ENCODE assay signal across 1 cellular context in genomic region chr17:7842380-7842949, GRCh38.
TF ChIP-seq lines count a peak whose summit lies in the region.

No MANE protein-coding gene starts in this region.

TF ChIP-seq in SK-N-SH, 30 proteins besides CTCF, POLR2A, EP300 and RAD21 (continued from another document):
- TF ChIP-seq, protein P1, sequence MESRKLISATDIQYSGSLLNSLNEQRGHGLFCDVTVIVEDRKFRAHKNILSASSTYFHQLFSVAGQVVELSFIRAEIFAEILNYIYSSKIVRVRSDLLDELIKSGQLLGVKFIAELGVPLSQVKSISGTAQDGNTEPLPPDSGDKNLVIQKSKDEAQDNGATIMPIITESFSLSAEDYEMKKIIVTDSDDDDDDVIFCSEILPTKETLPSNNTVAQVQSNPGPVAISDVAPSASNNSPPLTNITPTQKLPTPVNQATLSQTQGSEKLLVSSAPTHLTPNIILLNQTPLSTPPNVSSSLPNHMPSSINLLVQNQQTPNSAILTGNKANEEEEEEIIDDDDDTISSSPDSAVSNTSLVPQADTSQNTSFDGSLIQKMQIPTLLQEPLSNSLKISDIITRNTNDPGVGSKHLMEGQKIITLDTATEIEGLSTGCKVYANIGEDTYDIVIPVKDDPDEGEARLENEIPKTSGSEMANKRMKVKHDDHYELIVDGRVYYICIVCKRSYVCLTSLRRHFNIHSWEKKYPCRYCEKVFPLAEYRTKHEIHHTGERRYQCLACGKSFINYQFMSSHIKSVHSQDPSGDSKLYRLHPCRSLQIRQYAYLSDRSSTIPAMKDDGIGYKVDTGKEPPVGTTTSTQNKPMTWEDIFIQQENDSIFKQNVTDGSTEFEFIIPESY (IDR thresholded peaks at IDR 0.05; ENCODE audit: borderline replicate concordance, low read depth), result no peak
- TF ChIP-seq FOXM1 (IDR thresholded peaks at IDR 0.05; ENCODE audit: low read depth) (no peak), RCOR1 (IDR thresholded peaks at IDR 0.05; ENCODE audit: low read length) (no peak), RXRA (IDR thresholded peaks at IDR 0.05; ENCODE audit: borderline replicate concordance, low read depth) (peak; percentile 62; the same call in 1 of the 2 replicates), TAF1 (IDR thresholded peaks at IDR 0.05; ENCODE audit: borderline replicate concordance, low read depth, low read length) (no peak), GABPA (IDR thresholded peaks at IDR 0.05; ENCODE audit: low read depth) (no peak), FOSL2 (IDR thresholded peaks at IDR 0.05; ENCODE audit: borderline replicate concordance, low read depth) (peak; percentile 89), FOXJ3 (CRISPR knock-in tag; IDR thresholded peaks at IDR 0.05) (no peak), NRF1 (IDR thresholded peaks at IDR 0.05; ENCODE audit: low read depth, low read length) (no peak), MEF2A (IDR thresholded peaks at IDR 0.05; ENCODE audit: borderline replicate concordance, low read depth) (no peak), CHD2 (IDR thresholded peaks at IDR 0.05; ENCODE audit: low read length, partially characterized antibody) (no peak), MXI1 (IDR thresholded peaks at IDR 0.05; ENCODE audit: low read depth, low read length) (no peak; the same call in 1 of the 2 replicates), YY1 (IDR thresholded peaks at IDR 0.05; ENCODE audit: low read depth) (no peak), NFIC (IDR thresholded peaks at IDR 0.05; ENCODE audit: borderline replicate concordance) (no peak), GATA2 (CRISPR knock-in tag; IDR thresholded peaks at IDR 0.05) (no peak)
- TF ChIP-seq, protein P2, sequence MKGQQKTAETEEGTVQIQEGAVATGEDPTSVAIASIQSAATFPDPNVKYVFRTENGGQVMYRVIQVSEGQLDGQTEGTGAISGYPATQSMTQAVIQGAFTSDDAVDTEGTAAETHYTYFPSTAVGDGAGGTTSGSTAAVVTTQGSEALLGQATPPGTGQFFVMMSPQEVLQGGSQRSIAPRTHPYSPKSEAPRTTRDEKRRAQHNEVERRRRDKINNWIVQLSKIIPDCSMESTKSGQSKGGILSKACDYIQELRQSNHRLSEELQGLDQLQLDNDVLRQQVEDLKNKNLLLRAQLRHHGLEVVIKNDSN (IDR thresholded peaks at IDR 0.05; ENCODE audit: borderline replicate concordance, low read depth), result no peak
- TF ChIP-seq, protein P3, sequence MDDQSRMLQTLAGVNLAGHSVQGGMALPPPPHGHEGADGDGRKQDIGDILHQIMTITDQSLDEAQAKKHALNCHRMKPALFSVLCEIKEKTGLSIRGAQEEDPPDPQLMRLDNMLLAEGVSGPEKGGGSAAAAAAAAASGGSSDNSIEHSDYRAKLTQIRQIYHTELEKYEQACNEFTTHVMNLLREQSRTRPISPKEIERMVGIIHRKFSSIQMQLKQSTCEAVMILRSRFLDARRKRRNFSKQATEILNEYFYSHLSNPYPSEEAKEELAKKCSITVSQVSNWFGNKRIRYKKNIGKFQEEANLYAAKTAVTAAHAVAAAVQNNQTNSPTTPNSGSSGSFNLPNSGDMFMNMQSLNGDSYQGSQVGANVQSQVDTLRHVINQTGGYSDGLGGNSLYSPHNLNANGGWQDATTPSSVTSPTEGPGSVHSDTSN (IDR thresholded peaks at IDR 0.05), result no peak
- TF ChIP-seq, protein P4, sequence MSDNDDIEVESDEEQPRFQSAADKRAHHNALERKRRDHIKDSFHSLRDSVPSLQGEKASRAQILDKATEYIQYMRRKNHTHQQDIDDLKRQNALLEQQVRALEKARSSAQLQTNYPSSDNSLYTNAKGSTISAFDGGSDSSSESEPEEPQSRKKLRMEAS (IDR thresholded peaks at IDR 0.05; ENCODE audit: low read depth), result 0 out of 2 replicates have a peak, but pooled peaks have one; percentile 2
- TF ChIP-seq, protein P5, sequence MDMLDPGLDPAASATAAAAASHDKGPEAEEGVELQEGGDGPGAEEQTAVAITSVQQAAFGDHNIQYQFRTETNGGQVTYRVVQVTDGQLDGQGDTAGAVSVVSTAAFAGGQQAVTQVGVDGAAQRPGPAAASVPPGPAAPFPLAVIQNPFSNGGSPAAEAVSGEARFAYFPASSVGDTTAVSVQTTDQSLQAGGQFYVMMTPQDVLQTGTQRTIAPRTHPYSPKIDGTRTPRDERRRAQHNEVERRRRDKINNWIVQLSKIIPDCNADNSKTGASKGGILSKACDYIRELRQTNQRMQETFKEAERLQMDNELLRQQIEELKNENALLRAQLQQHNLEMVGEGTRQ (IDR thresholded peaks at IDR 0.05; ENCODE audit: borderline replicate concordance, low read depth, low read length), result no peak
